8 cellular contexts compared by ENCODE assay signal in genomic region chr3:62876064-62876463, GRCh38. TPM values are rescaled to one million over a fixed set of nuclear protein-coding genes. Genes with fewer than 3 reads are reported as not detected.
A peak's percentile ranks its signal among the peaks of the same experiment; 100 is the strongest.
DNase-seq lines count a peak whose midpoint lies in the region; ATAC-seq lines count a peak whose summit lies in the region.

No MANE protein-coding gene starts in this region.

- no peak overlapping the region for H3K4ac ChIP-seq in mesenchymal stem cell (ENCODE audit: low read depth in 1 of 2, low read length in 2 of 2)

- H4K91ac ChIP-seq in mesenchymal stem cell (ENCODE audit: low read length) = no peak overlapping the region

- peaks cover 13% of the 10 kb centered on the region for H3K4me1 ChIP-seq in mesenchymal stem cell (ENCODE audit: control insufficient read depth, insufficient read depth, low read depth, low read length)

- no peaks in the 10 kb centered on the region for H3K79me1 ChIP-seq in mesenchymal stem cell (replicated peaks; ENCODE audit: low read length, poor library complexity, severe bottlenecking)

- no peak overlapping the region for H3K18ac ChIP-seq in mesenchymal stem cell (ENCODE audit: low read depth in 1 of 2, low read length in 2 of 2)

- no peak overlapping the region for H2AK5ac ChIP-seq in mesenchymal stem cell (ENCODE audit: low read length, severe bottlenecking)

- H3K4me3 Mint-ChIP-seq in T-helper 17 cell = no peak overlapping the region

- no peak overlapping the region for H3K4me2 ChIP-seq in mesenchymal stem cell (ENCODE audit: low read length, poor library complexity, severe bottlenecking)

- H3K36me3 ChIP-seq in mesenchymal stem cell (ENCODE audit: control insufficient read depth in 1 of 2, insufficient read depth in 2 of 2, low read depth in 1 of 2, low read length in 2 of 2) = no peaks in the 10 kb centered on the region

- no peak overlapping the region for H2BK120ac ChIP-seq in mesenchymal stem cell (ENCODE audit: low read depth, low read length)

- no peak overlapping the region for H2AFZ ChIP-seq in mesenchymal stem cell (ENCODE audit: low read depth, low read length)

- H3K4me3 ChIP-seq in mesenchymal stem cell (ENCODE audit: insufficient read depth in 1 of 2, low read depth in 1 of 2, low read length in 2 of 2) = no peak overlapping the region

- no peak overlapping the region for H2BK5ac ChIP-seq in mesenchymal stem cell (ENCODE audit: low read depth, low read length, poor library complexity, severe bottlenecking)

- peak; percentile 80 for DNase-seq in ELF-1 (ENCODE audit: low read depth, low spot score)
- peak; percentile 30 for DNase-seq in NCI-H146 treated with DMSO at 0.1 percent for 48 hours (lab: John Stamatoyannopoulos, UW; ENCODE audit: unreplicated experiment)
- DNase-seq in mesenchymal stem cell = peak; percentile 22
- no peak for DNase-seq in T-helper 17 cell
- DNase-seq in activated effector memory CD4-positive, alpha-beta T cell treated with Interleukin-2 at 50 U/mL for 16 hours = no peak
- no peak for DNase-seq in activated CD4-positive, alpha-beta T cell treated with anti-CD3 and anti-CD28 coated beads for 1 hour
- DNase-seq in medulla oblongata (ENCODE audit: extremely low spot score) = no peak

- H3K4me1 Mint-ChIP-seq in T-helper 17 cell = no peaks in the 10 kb centered on the region

- H3K23ac ChIP-seq in mesenchymal stem cell (ENCODE audit: low read length in 2 of 2) = no peak overlapping the region

- H4K8ac ChIP-seq in mesenchymal stem cell (ENCODE audit: low read length) = no peak overlapping the region

- H3K36me3 Mint-ChIP-seq in T-helper 17 cell (ENCODE audit: low read depth) = no peaks in the 10 kb centered on the region

- no peak overlapping the region for H3K9ac ChIP-seq in mesenchymal stem cell (ENCODE audit: low read length)

- no peak for ATAC-seq in T-helper 17 cell

- 3% methylated on average over 15 of the region's 17 CpGs for WGBS in mesenchymal stem cell

- peaks cover 40 to 56% of the 10 kb centered on the region in 2 experiments for H3K27me3 ChIP-seq in mesenchymal stem cell (ENCODE audit: control insufficient read depth in 1 of 2, insufficient read depth in 1 of 2, low read length in 2 of 2)

- peak overlapping the region; percentile 2 for H3K27ac ChIP-seq in cingulate gyrus (ENCODE audit: low read depth, low read length)
- H3K27ac ChIP-seq in mesenchymal stem cell (ENCODE audit: low read length, poor library complexity, severe bottlenecking) = no peak overlapping the region

- H2BK12ac ChIP-seq in mesenchymal stem cell (ENCODE audit: low read length in 2 of 2) = no peak overlapping the region

- H3K27ac Mint-ChIP-seq in T-helper 17 cell = no peak overlapping the region

- H2BK15ac ChIP-seq in mesenchymal stem cell (ENCODE audit: low read depth, poor library complexity, severe bottlenecking) = no peak overlapping the region

- no peak overlapping the region for H3K14ac ChIP-seq in mesenchymal stem cell (ENCODE audit: low read length in 2 of 2)

- H3K9me3 ChIP-seq in mesenchymal stem cell (ENCODE audit: control insufficient read depth, low read length) (peaks cover 6% of the 10 kb centered on the region), T-helper 17 cell (ENCODE audit: control insufficient read depth, low read length, poor library complexity, severe bottlenecking) (no peaks in the 10 kb centered on the region)

- peaks cover 28% of the 10 kb centered on the region for H3K27me3 Mint-ChIP-seq in T-helper 17 cell

RNA-seq across cellular contexts. Expression of gene CADPS, which starts 0.8 kb away (rescaled TPM):
- polyA plus RNA-seq in mesenchymal stem cell (2013, experiment 1 of 2) = 0.03 TPM
- 0.07 TPM for polyA plus RNA-seq in mesenchymal stem cell (2013, experiment 2 of 2)
- not detected for total RNA-seq in T-helper 17 cell

Comparison
In these comparisons a context has a peak if more than half of its experiments do, and no peak if none do; other contexts are left out.
1. DNase-seq: peak in ELF-1 (single experiment), NCI-H146 treated with DMSO at 0.1 percent for 48 hours (single experiment) and mesenchymal stem cell (single experiment); none in T-helper 17 cell (0 of 3), activated effector memory CD4-positive, alpha-beta T cell treated with Interleukin-2 at 50 U/mL for 16 hours (single experiment), activated CD4-positive, alpha-beta T cell treated with anti-CD3 and anti-CD28 coated beads for 1 hour (single experiment) and medulla oblongata (single experiment).